In the genomic region with DNA sequence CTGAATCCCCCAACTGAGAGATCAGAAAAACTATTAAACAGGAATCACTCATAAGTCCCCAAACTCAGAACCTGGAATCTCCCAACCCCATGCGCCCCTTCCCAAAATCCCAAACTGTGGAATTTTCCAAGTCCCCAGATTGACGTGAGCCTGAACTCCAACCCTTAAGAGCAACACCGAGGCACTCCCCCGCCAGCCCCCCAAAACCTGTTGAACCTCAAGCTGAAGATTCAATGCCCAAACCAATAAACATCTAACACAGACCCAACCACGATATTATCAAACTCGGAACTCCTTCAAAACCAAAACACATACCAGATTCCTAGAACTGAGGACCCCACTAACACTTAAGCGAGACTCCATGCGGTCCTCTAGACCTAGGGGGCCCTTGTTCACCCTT, we compare ENCODE assay signal across 16 cellular contexts. TPM values are rescaled to one million over a fixed set of nuclear protein-coding genes. Genes with fewer than 3 reads are reported as not detected.
A peak's percentile ranks its signal among the peaks of the same experiment; 100 is the strongest.
DNase-seq lines count a peak whose midpoint lies in the region; ATAC-seq and TF ChIP-seq lines count a peak whose summit lies in the region.
"Had no signal": no experiment of that assay in that cellular context is flagged by ENCODE, and none has a peak within 500 bp of the region (broad histone marks: within the 10 kb centered on the region; RNA-seq: fewer than 3 reads in every experiment).

No MANE protein-coding gene starts in this region.

- TF ChIP-seq EP300 in suprapubic skin (IDR thresholded peaks at IDR 0.05) = no peak

- no peaks in the 10 kb centered on the region for H3K9me3 ChIP-seq in OCI-LY7 (ENCODE audit: low read length)
- H3K9me3 ChIP-seq in iPS-18a (ENCODE audit: control insufficient read depth, low read depth, low read length) = no peaks in the 10 kb centered on the region
- no peaks in the 10 kb centered on the region for H3K9me3 ChIP-seq in suprapubic skin
- H3K9me3 ChIP-seq: Caco-2, prostate gland had no signal

- H3K36me3 ChIP-seq in OCI-LY7 (ENCODE audit: insufficient read depth, low read length) = no peaks in the 10 kb centered on the region
- peaks cover 18% of the 10 kb centered on the region for H3K36me3 ChIP-seq in iPS-18a (ENCODE audit: control insufficient read depth, low read depth, low read length)
- peaks cover 9% of the 10 kb centered on the region for H3K36me3 ChIP-seq in suprapubic skin
- H3K36me3 ChIP-seq: prostate gland had no signal

- ATAC-seq in stimulated activated effector memory CD8-positive, alpha-beta T cell treated with anti-CD3 and anti-CD28 coated beads, Interleukin-12 subunit alpha, Interleukin-12 subunit beta, amount 100 ng/mL, for 72 hours = no peak
- ATAC-seq: esophagus mucosa had no signal

- H3K27ac ChIP-seq in OCI-LY7 (ENCODE audit: low read depth, low read length, poor library complexity, severe bottlenecking) (no peak overlapping the region), iPS-18a (ENCODE audit: low read length) (peak overlapping the region; percentile 29), suprapubic skin (no peak overlapping the region)

- intact Hi-C loops in OCI-LY7 (cut with micrococcal nuclease; ENCODE audit: unreplicated experiment) = no loop called here

- peak overlapping the region; percentile 62 for H3K27ac Mint-ChIP-seq in T-helper 1 cell treated with Interleukin-12 subunit alpha and Interleukin-12 subunit beta and Interleukin-4 antibody, amounts not matched to agents 30 μg/mL and 1 μg/mL, for 36 hours
- H3K27ac Mint-ChIP-seq in stimulated activated effector memory CD8-positive, alpha-beta T cell treated with anti-CD3 and anti-CD28 coated beads, Interleukin-12 subunit alpha, Interleukin-12 subunit beta, amount 100 ng/mL, for 72 hours = no peak overlapping the region
- H3K27ac Mint-ChIP-seq: activated naive CD8-positive, alpha-beta T cell had no signal

- H3K9ac ChIP-seq in iPS-18a (ENCODE audit: low read length) = peak overlapping the region; percentile 54

- H3K4me2 ChIP-seq in OCI-LY7 (ENCODE audit: low read length) = peak overlapping the region; percentile 41; the same call in 1 of the 2 replicates

- no peak for TF ChIP-seq POLR2A in suprapubic skin (IDR thresholded peaks at IDR 0.05)

- no peak for DNase-seq in T-helper 1 cell
- DNase-seq in OCI-LY7 (ENCODE audit: low spot score) = no peak
- DNase-seq in stimulated activated effector memory CD8-positive, alpha-beta T cell treated with anti-CD3 and anti-CD28 coated beads, Interleukin-12 subunit alpha, Interleukin-12 subunit beta, amount 100 ng/mL, for 72 hours (ENCODE audit: low spot score in 2 of 2) = no peak
- DNase-seq in suprapubic skin (ENCODE audit: low spot score in 2 of 2) = no peak
- no peak for DNase-seq in ecto neural progenitor cell (ENCODE audit: low spot score)
- no peak for DNase-seq in NCI-H2081 treated with DMSO at 0.1 percent for 48 hours (lab: John Stamatoyannopoulos, UW)
- DNase-seq: Caco-2, NCI-H187, NCI-H69, SHP77 had no signal

- no peak for TF ChIP-seq CTCF in OCI-LY7 (conservative IDR thresholded peaks at IDR 0.05; ENCODE audit: low read length)
- no peak for TF ChIP-seq CTCF in suprapubic skin (IDR thresholded peaks at IDR 0.05)

- POLR2A ChIA-PET in OCI-LY7 (lab: Charles Lee) = interaction anchor here (0.5 kb wide), 1 partner anchor 14 kb away, joined by 4 read pairs; no protein-coding TSS in a partner anchor

- no peaks in the 10 kb centered on the region for H3K79me2 ChIP-seq in OCI-LY7 (ENCODE audit: insufficient read depth, low read depth, low read length)

- peaks cover 17% of the 10 kb centered on the region for H3K27me3 Mint-ChIP-seq in T-helper 1 cell treated with Interleukin-12 subunit alpha and Interleukin-12 subunit beta and Interleukin-4 antibody, amounts not matched to agents 30 μg/mL and 1 μg/mL, for 36 hours (ENCODE audit: low read depth)

- no peak overlapping the region for H3K4me3 ChIP-seq in OCI-LY7 (ENCODE audit: low read depth, low read length, poor library complexity, severe bottlenecking)
- H3K4me3 ChIP-seq in iPS-18a (ENCODE audit: low read length) = peak overlapping the region; percentile 89
- no peak overlapping the region for H3K4me3 ChIP-seq in suprapubic skin
- H3K4me3 ChIP-seq: prostate gland had no signal

- H3K9me2 ChIP-seq in OCI-LY7 (ENCODE audit: insufficient read depth, low read length) = no peaks in the 10 kb centered on the region

- 84% methylated on average over 8 of the region's 8 CpGs for WGBS in suprapubic skin

- H3K27me3 ChIP-seq in iPS-18a (ENCODE audit: control insufficient read depth, insufficient read depth, low read length) = no peaks in the 10 kb centered on the region
- H3K27me3 ChIP-seq in suprapubic skin = no peaks in the 10 kb centered on the region

- no peaks in the 10 kb centered on the region for H3K36me3 Mint-ChIP-seq in T-helper 1 cell treated with Interleukin-12 subunit alpha and Interleukin-12 subunit beta and Interleukin-4 antibody, amounts not matched to agents 30 μg/mL and 1 μg/mL, for 36 hours (ENCODE audit: low read depth)
- no peaks in the 10 kb centered on the region for H3K36me3 Mint-ChIP-seq in stimulated activated effector memory CD8-positive, alpha-beta T cell treated with anti-CD3 and anti-CD28 coated beads, Interleukin-12 subunit alpha, Interleukin-12 subunit beta, amount 100 ng/mL, for 72 hours
- H3K36me3 Mint-ChIP-seq: activated naive CD8-positive, alpha-beta T cell had no signal

- no TSS peak for BruUV-seq in OCI-LY7 (replicated peaks; lab: Mats Ljungman, UMichigan)

- H3K4me1 Mint-ChIP-seq in T-helper 1 cell treated with Interleukin-12 subunit alpha and Interleukin-12 subunit beta and Interleukin-4 antibody, amounts not matched to agents 30 μg/mL and 1 μg/mL, for 36 hours (ENCODE audit: low read depth) = peaks cover 12% of the 10 kb centered on the region
- H3K4me1 Mint-ChIP-seq in stimulated activated effector memory CD8-positive, alpha-beta T cell treated with anti-CD3 and anti-CD28 coated beads, Interleukin-12 subunit alpha, Interleukin-12 subunit beta, amount 100 ng/mL, for 72 hours = peaks cover 18% of the 10 kb centered on the region

- peak overlapping the region; percentile 51; the same call in 1 of the 2 replicates for H2AFZ ChIP-seq in OCI-LY7 (ENCODE audit: low read length)

- no peaks in the 10 kb centered on the region for H3K9me3 Mint-ChIP-seq in T-helper 1 cell treated with Interleukin-12 subunit alpha and Interleukin-12 subunit beta and Interleukin-4 antibody, amounts not matched to agents 30 μg/mL and 1 μg/mL, for 36 hours
- no peaks in the 10 kb centered on the region for H3K9me3 Mint-ChIP-seq in stimulated activated effector memory CD8-positive, alpha-beta T cell treated with anti-CD3 and anti-CD28 coated beads, Interleukin-12 subunit alpha, Interleukin-12 subunit beta, amount 100 ng/mL, for 72 hours

- no peaks in the 10 kb centered on the region for H4K20me1 ChIP-seq in OCI-LY7 (ENCODE audit: insufficient read depth, low read length)

- CTCF ChIA-PET in OCI-LY7 (lab: Charles Lee; ENCODE audit: unreplicated experiment) = no interaction called here

- H3K4me3 Mint-ChIP-seq in T-helper 1 cell treated with Interleukin-12 subunit alpha and Interleukin-12 subunit beta and Interleukin-4 antibody, amounts not matched to agents 30 μg/mL and 1 μg/mL, for 36 hours = no peak overlapping the region
- peak overlapping the region; percentile 40 for H3K4me3 Mint-ChIP-seq in stimulated activated effector memory CD8-positive, alpha-beta T cell treated with anti-CD3 and anti-CD28 coated beads, Interleukin-12 subunit alpha, Interleukin-12 subunit beta, amount 100 ng/mL, for 72 hours
- H3K4me3 Mint-ChIP-seq: activated naive CD8-positive, alpha-beta T cell had no signal

- peaks cover 12% of the 10 kb centered on the region for H3K4me1 ChIP-seq in OCI-LY7 (ENCODE audit: insufficient read depth, low read length, poor library complexity, severe bottlenecking)
- peaks cover 15% of the 10 kb centered on the region for H3K4me1 ChIP-seq in iPS-18a (ENCODE audit: control insufficient read depth, low read depth, low read length)
- H3K4me1 ChIP-seq in suprapubic skin = peaks cover 7% of the 10 kb centered on the region
- H3K4me1 ChIP-seq: prostate gland had no signal

RNA-seq across cellular contexts. Expression of gene IZUMO1, which starts 0.6 kb away (rescaled TPM):
- total RNA-seq in OCI-LY7 (2014; rRNA removed; shearing (Covaris generic)) = not detected in 2 replicates
- not detected in 2 replicates for total RNA-seq in OCI-LY7 (2022)
- under 1 TPM in 2 of 4 donors, not detected in 2; 0.40 to 0.45 TPM for total RNA-seq in suprapubic skin

RNA-seq across cellular contexts. Expression of gene RASIP1, which starts 5.7 kb away (rescaled TPM):
- 0.09 TPM in 1 of 2 replicates, not detected in the other for total RNA-seq in OCI-LY7 (2014; rRNA removed; shearing (Covaris generic))
- total RNA-seq in OCI-LY7 (2022) = 0.31 and 0.36 TPM in 2 replicates
- 10 to 100 TPM in 1 of 4 donors, 1 to 10 TPM in 3; 5.1 to 16.1 (median 6.5) TPM for total RNA-seq in suprapubic skin

RNA-seq across cellular contexts. Expression of gene FUT1, which starts 6.3 kb away (rescaled TPM):
- 0.03 and 0.08 TPM in 2 replicates for total RNA-seq in OCI-LY7 (2014; rRNA removed; shearing (Covaris generic))
- not detected in 2 replicates for total RNA-seq in OCI-LY7 (2022)
- total RNA-seq in suprapubic skin = 1 to 10 TPM; 1.2 to 3.9 (median 2.6) TPM

RNA-seq across cellular contexts. Expression of gene FGF21, which starts 9.2 kb away (rescaled TPM):
- not detected in 2 replicates for total RNA-seq in OCI-LY7 (2014; rRNA removed; shearing (Covaris generic))
- total RNA-seq in OCI-LY7 (2022) (not detected in 2 replicates), suprapubic skin (not detected)
- total RNA-seq: esophagus mucosa, mucosa of gallbladder, prostate gland had no signal

RNA-seq across cellular contexts. Expression of gene MAMSTR, which starts 26.6 kb away (rescaled TPM):
- total RNA-seq in OCI-LY7 (2014; rRNA removed; shearing (Covaris generic)) = 1.1 and 1.2 TPM in 2 replicates
- 1.2 and 1.8 TPM in 2 replicates for total RNA-seq in OCI-LY7 (2022)
- total RNA-seq in suprapubic skin = 1 to 10 TPM in 3 of 4 donors, under 1 TPM in 1; 0.57 to 1.6 (median 1.5) TPM

Comparison
In these comparisons a context has a peak if more than half of its experiments do, and no peak if none do; other contexts are left out.
1. RNA of gene RASIP1, which starts 5.7 kb away (total RNA-seq): 5.1 to 16.1 TPM in suprapubic skin; 0.09 to 0.36 TPM in OCI-LY7; every median in the first group is over 4 times any median in the second.